In the genomic region with DNA sequence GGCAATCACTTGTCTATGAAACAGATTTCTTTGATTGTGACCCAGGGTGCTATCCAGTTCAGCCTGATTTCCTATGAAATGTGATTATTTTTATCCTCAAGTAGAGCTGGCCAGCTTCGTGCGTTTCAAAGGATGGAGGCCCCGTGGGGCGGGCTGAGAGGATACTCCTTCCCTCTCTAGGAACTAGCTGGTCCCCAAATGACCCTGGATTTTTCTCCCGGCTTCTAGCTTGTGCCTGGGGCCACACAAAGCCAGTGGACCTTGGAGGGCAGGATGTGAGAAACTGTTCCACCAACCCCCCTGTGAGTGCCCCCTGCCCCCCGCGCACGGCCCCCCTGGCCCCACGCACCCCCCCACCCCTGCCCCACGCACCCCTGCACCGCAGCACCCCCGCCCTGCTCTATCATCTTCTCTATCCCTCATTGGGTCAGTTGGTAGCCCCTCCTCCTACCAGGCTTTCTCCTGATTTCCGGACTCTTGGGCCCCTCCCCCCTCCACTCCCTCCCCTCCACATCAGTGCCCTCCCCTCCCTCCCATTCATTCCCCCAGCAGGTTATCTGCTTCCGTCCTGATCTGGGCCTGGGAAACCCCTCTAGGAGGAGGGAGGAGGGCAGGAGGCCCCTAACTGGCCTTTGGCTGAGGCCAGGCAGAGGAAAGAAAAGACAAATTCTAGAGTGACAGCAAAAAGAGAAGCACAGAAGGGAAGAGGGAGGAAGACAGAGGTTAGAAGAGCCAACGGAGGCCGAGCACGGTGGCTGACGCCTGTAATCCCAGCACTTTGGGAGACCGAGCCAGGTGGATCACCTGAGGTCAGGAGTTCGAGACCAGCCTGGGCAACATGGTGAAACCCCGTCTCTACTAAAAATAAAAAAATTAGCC, we compare ENCODE assay signal across 17 cellular contexts. TPM values are rescaled to one million over a fixed set of nuclear protein-coding genes. Genes with fewer than 3 reads are reported as not detected.
A peak's percentile ranks its signal among the peaks of the same experiment; 100 is the strongest.
DNase-seq lines count a peak whose midpoint lies in the region; ATAC-seq, FAIRE-seq and TF ChIP-seq lines count a peak whose summit lies in the region.
"Had no signal": no experiment of that assay in that cellular context is flagged by ENCODE, and none has a peak within 500 bp of the region (broad histone marks: within the 10 kb centered on the region; RNA-seq: fewer than 3 reads in every experiment).

No MANE protein-coding gene starts in this region.

- H3K27me3 ChIP-seq in endodermal cell (ENCODE audit: control insufficient read depth, insufficient read depth, low read length, poor library complexity, severe bottlenecking) (no peaks in the 10 kb centered on the region), pancreas (no peaks in the 10 kb centered on the region)
- H3K27me3 ChIP-seq: upper lobe of right lung had no signal

- H3K4me3 Mint-ChIP-seq in activated naive CD4-positive, alpha-beta T cell treated with anti-CD3 and anti-CD28 coated beads for 36 hours: peak overlapping the region; percentile 21
- H3K4me3 Mint-ChIP-seq in endodermal cell: no peak overlapping the region
- peak overlapping the region; percentile 3 to 11 for H3K4me3 Mint-ChIP-seq in stimulated activated naive B cell treated with anti-CD40 and anti-IgM and Interleukin-4, amounts not matched to agents 10 μg/mL and 1 μg/mL and 100 μg/mL, for 72 hours

- H3K9me3 Mint-ChIP-seq in activated naive CD4-positive, alpha-beta T cell treated with anti-CD3 and anti-CD28 coated beads for 36 hours: no peaks in the 10 kb centered on the region
- H3K9me3 Mint-ChIP-seq in endodermal cell: no peaks in the 10 kb centered on the region
- no peaks in the 10 kb centered on the region for H3K9me3 Mint-ChIP-seq in stimulated activated naive B cell treated with anti-CD40 and anti-IgM and Interleukin-4, amounts not matched to agents 10 μg/mL and 1 μg/mL and 100 μg/mL, for 72 hours

- H3K9me3 ChIP-seq in SK-N-MC (ENCODE audit: low read depth, low read length): no peaks in the 10 kb centered on the region
- no peaks in the 10 kb centered on the region for H3K9me3 ChIP-seq in endodermal cell (ENCODE audit: control insufficient read depth, low read length)
- no peaks in the 10 kb centered on the region for H3K9me3 ChIP-seq in pancreas
- H3K9me3 ChIP-seq: psoas muscle, upper lobe of right lung had no signal

- peaks cover 35% of the 10 kb centered on the region for H3K4me1 Mint-ChIP-seq in activated naive CD4-positive, alpha-beta T cell treated with anti-CD3 and anti-CD28 coated beads for 36 hours (ENCODE audit: low read depth)
- H3K4me1 Mint-ChIP-seq in endodermal cell: peaks cover 10% of the 10 kb centered on the region
- peaks cover 28 to 46% of the 10 kb centered on the region in 2 donors for H3K4me1 Mint-ChIP-seq in stimulated activated naive B cell treated with anti-CD40 and anti-IgM and Interleukin-4, amounts not matched to agents 10 μg/mL and 1 μg/mL and 100 μg/mL, for 72 hours

- H3K27ac Mint-ChIP-seq in activated naive CD4-positive, alpha-beta T cell treated with anti-CD3 and anti-CD28 coated beads for 36 hours: no peak overlapping the region
- H3K27ac Mint-ChIP-seq in endodermal cell: peak overlapping the region; percentile 54
- peak overlapping the region; percentile 39 for H3K27ac Mint-ChIP-seq in stimulated activated naive B cell treated with anti-CD40 and anti-IgM and Interleukin-4, amounts not matched to agents 10 μg/mL and 1 μg/mL and 100 μg/mL, for 72 hours

- ATAC-seq in stimulated activated naive B cell treated with anti-CD40 and anti-IgM and Interleukin-4, amounts not matched to agents 10 μg/mL and 1 μg/mL and 100 μg/mL, for 72 hours (replicated peaks): peak in 1 of 2 donors; percentile 10
- no peak for ATAC-seq in pancreas
- ATAC-seq: psoas muscle, upper lobe of right lung had no signal

- H3K27ac ChIP-seq in SK-N-MC (peak overlapping the region; percentile 81), endodermal cell (ENCODE audit: low read depth, low read length) (no peak overlapping the region), pancreas (no peak overlapping the region)
- H3K27ac ChIP-seq: coronary artery, psoas muscle, upper lobe of right lung had no signal

- no peaks in the 10 kb centered on the region for H3K36me3 Mint-ChIP-seq in activated naive CD4-positive, alpha-beta T cell treated with anti-CD3 and anti-CD28 coated beads for 36 hours (ENCODE audit: low read depth)
- H3K36me3 Mint-ChIP-seq in endodermal cell (ENCODE audit: low read depth): no peaks in the 10 kb centered on the region
- H3K36me3 Mint-ChIP-seq in stimulated activated naive B cell treated with anti-CD40 and anti-IgM and Interleukin-4, amounts not matched to agents 10 μg/mL and 1 μg/mL and 100 μg/mL, for 72 hours: no peaks in the 10 kb centered on the region

- H3K4me3 ChIP-seq in SK-N-MC (no peak overlapping the region), endodermal cell (ENCODE audit: low read length) (no peak overlapping the region), pancreas (no peak overlapping the region)
- H3K4me3 ChIP-seq: coronary artery, psoas muscle, upper lobe of right lung had no signal

- H3K36me3 ChIP-seq in SK-N-MC (ENCODE audit: insufficient read depth, low read length) (no peaks in the 10 kb centered on the region), endodermal cell (ENCODE audit: control insufficient read depth, insufficient read depth, low read length) (no peaks in the 10 kb centered on the region), pancreas (no peaks in the 10 kb centered on the region)
- H3K36me3 ChIP-seq: upper lobe of right lung had no signal

- H3K27me3 Mint-ChIP-seq in activated naive CD4-positive, alpha-beta T cell treated with anti-CD3 and anti-CD28 coated beads for 36 hours (ENCODE audit: low read depth): no peaks in the 10 kb centered on the region
- H3K27me3 Mint-ChIP-seq in endodermal cell (ENCODE audit: insufficient read depth): peaks cover 14% of the 10 kb centered on the region
- H3K27me3 Mint-ChIP-seq in stimulated activated naive B cell treated with anti-CD40 and anti-IgM and Interleukin-4, amounts not matched to agents 10 μg/mL and 1 μg/mL and 100 μg/mL, for 72 hours: peaks cover 0 to 5% of the 10 kb centered on the region in 2 donors

- intact Hi-C loops in activated naive CD4-positive, alpha-beta T cell treated with anti-CD3 and anti-CD28 coated beads for 36 hours (cut with micrococcal nuclease): no loop called here
- intact Hi-C loops in pancreas (cut with DNase I): no loop called here

- CTCF ChIA-PET in activated naive CD4-positive, alpha-beta T cell treated with anti-CD3 and anti-CD28 coated beads for 36 hours (lab: Charles Lee): no interaction called here

- DNase-seq in activated naive CD4-positive, alpha-beta T cell treated with anti-CD3 and anti-CD28 coated beads for 36 hours: peak; percentile 30
- no peak for DNase-seq in activated naive CD4-positive, alpha-beta T cell (lab: John Stamatoyannopoulos, UW)
- DNase-seq in SK-N-MC (ENCODE audit: low read depth, low spot score): no peak
- DNase-seq in endodermal cell: peak; percentile 87
- DNase-seq in stimulated activated naive B cell treated with anti-CD40 and anti-IgM and Interleukin-4, amounts not matched to agents 10 μg/mL and 1 μg/mL and 100 μg/mL, for 72 hours: no peak
- DNase-seq in DMS 273 (lab: John Stamatoyannopoulos, UW; ENCODE audit: unreplicated experiment): no peak
- no peak for DNase-seq in pancreas
- no peak for DNase-seq in medulla oblongata (ENCODE audit: extremely low spot score)
- DNase-seq: amygdala, HCEC 1CT, Karpas-422, NCI-H187, NCI-H526 treated with DMSO at 0.1 percent for 48 hours, psoas muscle, upper lobe of right lung had no signal

- WGBS in endodermal cell (ENCODE audit: insufficient coverage in 1 of 2, insufficient read length in 1 of 2), 2 experiments: 46 to 64% methylated on average over 6 to 13 of the region's 21 CpGs
- WGBS in pancreas, 2 donors: 54 to 59% methylated on average over 13 to 20 of the region's 21 CpGs

- no peak for FAIRE-seq in pancreas (lab: Jason Lieb, UNC)

- no peak overlapping the region for H3K9ac ChIP-seq in SK-N-MC (ENCODE audit: insufficient read length)
- no peak overlapping the region for H3K9ac ChIP-seq in endodermal cell (ENCODE audit: extremely low read depth, low read length, poor library complexity, severe bottlenecking)

- no peak for TF ChIP-seq CTCF in endodermal cell (conservative IDR thresholded peaks at IDR 0.05)
- TF ChIP-seq CTCF in pancreas (IDR thresholded peaks at IDR 0.05): no peak

- no peaks in the 10 kb centered on the region for H3K4me1 ChIP-seq in endodermal cell (ENCODE audit: control insufficient read depth, insufficient read depth, low read length)
- no peaks in the 10 kb centered on the region for H3K4me1 ChIP-seq in pancreas
- H3K4me1 ChIP-seq: psoas muscle, upper lobe of right lung had no signal

RNA-seq across cellular contexts. Expression of gene XPNPEP2, which starts 3.3 kb away (rescaled TPM):
- under 1 TPM; 0.21 to 0.27 TPM for total RNA-seq in activated naive CD4-positive, alpha-beta T cell treated with anti-CD3 and anti-CD28 coated beads for 36 hours
- total RNA-seq in endodermal cell: under 1 TPM; 0.20 to 0.31 TPM
- 0.25 TPM for polyA plus RNA-seq in endodermal cell (2013, experiment 1 of 2)
- polyA plus RNA-seq in endodermal cell (2013, experiment 2 of 2): 0.46 TPM
- 1 to 10 TPM in 2 of 6 donors, under 1 TPM in 4; 0.08 to 1.0 (median 0.20) TPM for total RNA-seq in pancreas
- under 1 TPM; 0.07 to 0.27 TPM for polyA plus RNA-seq in pancreas

RNA-seq across cellular contexts. Expression of gene SASH3, which starts 37.6 kb away (rescaled TPM):
- total RNA-seq in activated naive CD4-positive, alpha-beta T cell treated with anti-CD3 and anti-CD28 coated beads for 36 hours: 10 to 100 TPM; 90.3 to 98.7 TPM
- total RNA-seq in endodermal cell (not detected), pancreas (1 to 10 TPM in 4 of 6 donors, under 1 TPM in 2; 0.31 to 8.5 (median 2.3) TPM)
- not detected for polyA plus RNA-seq in endodermal cell (2013, experiment 1 of 2)
- not detected for polyA plus RNA-seq in endodermal cell (2013, experiment 2 of 2)
- polyA plus RNA-seq in pancreas: 1 to 10 TPM; 1.0 to 1.4 TPM
- total RNA-seq: fibroblast of lung had no signal
- polyA plus RNA-seq: fibroblast of lung had no signal

Comparison
In these comparisons a context has a peak if more than half of its experiments do, and no peak if none do; other contexts are left out.
1. DNase-seq: peak in activated naive CD4-positive, alpha-beta T cell treated with anti-CD3 and anti-CD28 coated beads for 36 hours (single experiment) and endodermal cell (single experiment); none in activated naive CD4-positive, alpha-beta T cell (0 of 4), SK-N-MC (single experiment), stimulated activated naive B cell treated with anti-CD40 and anti-IgM and Interleukin-4, amounts not matched to agents 10 μg/mL and 1 μg/mL and 100 μg/mL, for 72 hours (single experiment), DMS 273 (single experiment), pancreas (0 of 6) and medulla oblongata (single experiment).
2. RNA of gene SASH3, which starts 37.6 kb away (total RNA-seq): 90.3 to 98.7 TPM in activated naive CD4-positive, alpha-beta T cell treated with anti-CD3 and anti-CD28 coated beads for 36 hours; 0.31 to 8.5 TPM in pancreas and not detected in endodermal cell; every median in the first group is over 4 times any median in the second.